In the genomic region with DNA sequence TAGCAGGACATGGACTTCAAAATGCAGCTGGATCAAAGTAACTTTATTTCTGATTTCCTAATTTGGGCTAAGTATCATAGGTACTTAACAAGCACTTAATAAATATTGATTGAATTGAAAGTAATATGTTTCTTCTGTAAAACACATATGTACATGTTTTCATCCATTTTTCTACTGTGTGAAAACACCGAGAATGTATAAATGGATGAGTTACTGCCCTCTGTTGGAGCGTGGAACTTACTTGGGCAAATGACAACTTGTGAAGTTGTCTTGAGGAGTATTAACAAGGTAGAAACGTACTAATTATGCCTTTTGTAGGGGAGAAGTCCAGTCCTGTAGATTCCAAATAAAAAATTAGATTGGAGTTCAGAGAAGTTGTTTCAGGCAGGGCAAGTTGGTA, we compare ENCODE assay signal across 14 cellular contexts.
A peak's percentile ranks its signal among the peaks of the same experiment; 100 is the strongest.
DNase-seq lines count a peak whose midpoint lies in the region; ATAC-seq and TF ChIP-seq lines count a peak whose summit lies in the region.
"Had no signal": no experiment of that assay in that cellular context is flagged by ENCODE, and none has a peak within 500 bp of the region (broad histone marks: within the 10 kb centered on the region; RNA-seq: fewer than 3 reads in every experiment).

No MANE protein-coding gene starts in this region.

- peaks cover 15% of the 10 kb centered on the region for H4K20me1 ChIP-seq in Loucy (ENCODE audit: insufficient read depth, low read length, poor library complexity, severe bottlenecking)

- intact Hi-C loops in left colon (cut with DNase I, micrococcal nuclease), result no loop called here

- peak; percentile 16; the same call in 1 of the 2 replicates for TF ChIP-seq CTCF in C4-2B (conservative IDR thresholded peaks at IDR 0.05)
- peak; percentile 71 for TF ChIP-seq CTCF in Loucy (conservative IDR thresholded peaks at IDR 0.05; ENCODE audit: low read length)
- TF ChIP-seq CTCF in brain (conservative IDR thresholded peaks at IDR 0.05), result peak; percentile 13

- no peak overlapping the region for H3K4me3 ChIP-seq in Loucy (ENCODE audit: low read length, poor library complexity, severe bottlenecking)
- H3K4me3 ChIP-seq: BLaER1 treated with 17β-estradiol and CSF1 and Interleukin-3, amounts not matched to agents 10 nM and 100 nM had no signal

- H2AFZ ChIP-seq in Loucy (ENCODE audit: low read length), result no peak overlapping the region

- H3K9me3 Mint-ChIP-seq in brain, result no peaks in the 10 kb centered on the region
- H3K9me3 Mint-ChIP-seq in T-cell, result no peaks in the 10 kb centered on the region
- H3K9me3 Mint-ChIP-seq: stimulated activated effector memory CD8-positive, alpha-beta T cell treated with anti-CD3 and anti-CD28 coated beads, Interleukin-12 subunit alpha, Interleukin-12 subunit beta, amount 100 ng/mL, for 72 hours had no signal

- no peaks in the 10 kb centered on the region for H3K27me3 ChIP-seq in Loucy (ENCODE audit: insufficient read depth, low read length, poor library complexity, severe bottlenecking)
- H3K27me3 ChIP-seq: BLaER1 treated with 17β-estradiol and CSF1 and Interleukin-3, amounts not matched to agents 10 nM and 100 nM had no signal

- H3K27ac ChIP-seq in C4-2B, result no peak overlapping the region
- H3K27ac ChIP-seq: BLaER1 treated with 17β-estradiol and CSF1 and Interleukin-3, amounts not matched to agents 10 nM and 100 nM had no signal

- H3K4me3 Mint-ChIP-seq in brain, result no peak overlapping the region
- no peak overlapping the region for H3K4me3 Mint-ChIP-seq in T-cell
- H3K4me3 Mint-ChIP-seq: stimulated activated effector memory CD8-positive, alpha-beta T cell treated with anti-CD3 and anti-CD28 coated beads, Interleukin-12 subunit alpha, Interleukin-12 subunit beta, amount 100 ng/mL, for 72 hours had no signal

- H3K4me1 ChIP-seq in Loucy (ENCODE audit: insufficient read depth, low read length, poor library complexity, severe bottlenecking), result peaks cover 35% of the 10 kb centered on the region

- H3K27ac Mint-ChIP-seq in brain (no peak overlapping the region), T-cell (no peak overlapping the region)
- H3K27ac Mint-ChIP-seq: stimulated activated effector memory CD8-positive, alpha-beta T cell treated with anti-CD3 and anti-CD28 coated beads, Interleukin-12 subunit alpha, Interleukin-12 subunit beta, amount 100 ng/mL, for 72 hours had no signal

- DNase-seq in left colon, result no peak
- no peak for DNase-seq in COLO829 (ENCODE audit: low spot score)
- DNase-seq in T-cell, result no peak
- no peak for DNase-seq in HuH-7 (ENCODE audit: low spot score)
- DNase-seq in middle frontal gyrus (ENCODE audit: extremely low spot score, low spot score), result no peak
- DNase-seq: GOT3, KG1, NCI-H2107, nucleus accumbens had no signal

- H3K36me3 Mint-ChIP-seq in brain (no peaks in the 10 kb centered on the region), T-cell (no peaks in the 10 kb centered on the region)
- H3K36me3 Mint-ChIP-seq: stimulated activated effector memory CD8-positive, alpha-beta T cell treated with anti-CD3 and anti-CD28 coated beads, Interleukin-12 subunit alpha, Interleukin-12 subunit beta, amount 100 ng/mL, for 72 hours had no signal

- POLR2A ChIA-PET in T-cell (lab: Charles Lee), result no interaction called here

- ATAC-seq in left colon (peak; percentile 66), T-cell (replicated peaks in 1 of 4) (no peak)
- ATAC-seq: stimulated activated effector memory CD8-positive, alpha-beta T cell treated with anti-CD3 and anti-CD28 coated beads, Interleukin-12 subunit alpha, Interleukin-12 subunit beta, amount 100 ng/mL, for 72 hours had no signal

- no peaks in the 10 kb centered on the region for H3K9me3 ChIP-seq in Loucy (ENCODE audit: insufficient read depth, low read depth, low read length)

- CTCF ChIA-PET in T-cell (lab: Charles Lee), result interaction anchor here in 1 of 2 donors (0.6 kb wide), 1 partner anchor 34 kb away, joined by 5 read pairs; no protein-coding TSS in a partner anchor

- H3K4me1 Mint-ChIP-seq in brain (peaks cover 49% of the 10 kb centered on the region), T-cell (no peaks in the 10 kb centered on the region)

- H3K9ac ChIP-seq in Loucy (ENCODE audit: low read depth, low read length, poor library complexity, severe bottlenecking), result no peak overlapping the region
- H3K9ac ChIP-seq: BLaER1 treated with 17β-estradiol and CSF1 and Interleukin-3, amounts not matched to agents 10 nM and 100 nM had no signal

- H3K27me3 Mint-ChIP-seq in brain (no peaks in the 10 kb centered on the region), T-cell (no peaks in the 10 kb centered on the region)

- H3K79me2 ChIP-seq in Loucy (ENCODE audit: insufficient read depth, low read length), result peaks cover 62% of the 10 kb centered on the region

- H3F3A ChIP-seq in Loucy (ENCODE audit: low read depth), result no peaks in the 10 kb centered on the region

- H3K4me2 ChIP-seq in Loucy (ENCODE audit: low read depth, low read length, poor library complexity, severe bottlenecking), result peak overlapping the region; percentile 4

- H3K9me2 ChIP-seq in Loucy (replicated peaks; ENCODE audit: low read depth, low read length), result no peaks in the 10 kb centered on the region

- no peaks in the 10 kb centered on the region for H3K36me3 ChIP-seq in Loucy (ENCODE audit: insufficient read depth, low read length)

Comparison
In these comparisons a context has a peak if more than half of its experiments do, and no peak if none do; other contexts are left out.
1. CTCF ChIP-seq: peak in every context shown above with its lines; median percentile 71 in Loucy; 16 in C4-2B; 13 in brain.